ENCODE assay signal across 12 cellular contexts in the genomic region with DNA sequence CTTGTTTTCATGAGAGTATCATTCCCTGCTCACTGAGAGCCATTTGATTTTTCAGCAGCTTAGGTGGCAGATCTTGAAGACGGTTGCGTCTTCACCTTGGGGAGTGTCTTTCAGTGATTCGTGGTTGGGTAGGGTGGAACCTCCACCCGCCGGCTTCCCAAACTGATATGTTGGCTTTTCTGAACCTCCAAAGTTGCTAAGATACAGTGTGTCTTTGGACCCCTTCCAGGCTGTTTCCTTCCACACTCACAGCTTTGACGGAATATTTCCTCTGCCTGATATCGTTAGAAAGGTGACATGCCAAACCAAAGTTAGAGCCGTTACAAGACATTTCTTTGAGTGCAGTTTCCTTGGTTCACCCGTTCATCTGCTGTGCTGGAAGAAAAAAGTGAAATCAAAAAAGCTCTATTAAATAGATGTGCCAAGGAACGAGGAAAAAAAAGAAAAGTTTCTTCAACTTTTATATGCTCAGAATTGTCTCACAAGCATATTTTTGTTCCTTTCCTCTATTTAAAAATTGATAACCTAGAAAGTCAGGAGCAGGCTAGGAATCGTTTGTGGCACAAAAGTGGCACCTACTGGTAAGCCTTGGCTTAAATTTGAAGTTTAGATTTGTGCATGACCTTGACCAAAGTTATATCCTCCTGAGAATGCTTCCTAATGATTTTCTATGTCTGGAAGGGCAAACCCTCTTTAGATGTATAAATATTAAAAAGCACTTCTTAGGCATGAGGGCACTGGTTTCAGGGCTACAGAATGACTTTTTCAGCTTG.
DNase-seq lines count a peak whose midpoint lies in the region; ATAC-seq and TF ChIP-seq lines count a peak whose summit lies in the region.
"Had no signal": no experiment of that assay in that cellular context is flagged by ENCODE, and none has a peak within 500 bp of the region (broad histone marks: within the 10 kb centered on the region; RNA-seq: fewer than 3 reads in every experiment).

No MANE protein-coding gene starts in this region.

- H3K9me3 ChIP-seq in PC-9 (ENCODE audit: insufficient read depth, low read depth), result no peaks in the 10 kb centered on the region
- H3K9me3 ChIP-seq in fibroblast of lung (ENCODE audit: control insufficient read depth, insufficient read depth, low read depth, low read length), result no peaks in the 10 kb centered on the region

- no TSS peak for BruUV-seq in PC-9 (replicated peaks; lab: Mats Ljungman, UMichigan)

- H3K79me2 ChIP-seq in PC-9 (ENCODE audit: low read depth) (no peaks in the 10 kb centered on the region), fibroblast of lung (ENCODE audit: control insufficient read depth, insufficient read depth, low read length) (no peaks in the 10 kb centered on the region)

- H3K9ac ChIP-seq in fibroblast of lung (ENCODE audit: insufficient read depth, low read length), result no peak overlapping the region

- H4K20me1 ChIP-seq in PC-9 (ENCODE audit: insufficient read depth) (no peaks in the 10 kb centered on the region), fibroblast of lung (ENCODE audit: control insufficient read depth, extremely low read depth, insufficient read depth, low read length) (no peaks in the 10 kb centered on the region)

- CTCF ChIA-PET in PC-9 (lab: Charles Lee), result no interaction called here

- H3K4me1 ChIP-seq in PC-9 (replicated peaks; ENCODE audit: insufficient read depth), result no peaks in the 10 kb centered on the region
- H3K4me1 ChIP-seq in fibroblast of lung (ENCODE audit: control insufficient read depth, extremely low read depth, insufficient read depth, low read length), result no peaks in the 10 kb centered on the region

- H3K4me3 ChIP-seq in GM12864 (ENCODE audit: low read depth, low read length) (no peak overlapping the region), PC-9 (no peak overlapping the region), fibroblast of lung (replicated peaks in 1 of 4; ENCODE audit: control extremely low read depth in 1 of 4, insufficient read depth in 1 of 4, low read depth in 3 of 4, low read length in 4 of 4) (no peak overlapping the region)
- H3K4me3 ChIP-seq: SK-N-MC had no signal

- ATAC-seq in GM18511 (IDR thresholded peaks at IDR 0.05; ENCODE audit: unreplicated experiment), result no peak
- ATAC-seq in GM18867 (IDR thresholded peaks at IDR 0.05; ENCODE audit: unreplicated experiment), result no peak

- H3K9me2 ChIP-seq in PC-9 (ENCODE audit: insufficient read depth), result no peaks in the 10 kb centered on the region

- DNase-seq in GM12864 (ENCODE audit: low read depth) (no peak), PC-9 (no peak), fibroblast of lung (ENCODE audit: low read depth in 2 of 2) (peak; percentile 45 to 46), putamen (ENCODE audit: low spot score) (peak; percentile 14), NCI-H2029 (lab: John Stamatoyannopoulos, UW) (no peak)
- no peak for DNase-seq in activated CD4-positive, alpha-beta T cell treated with anti-CD3 and anti-CD28 coated beads, Interleukin-2, amount 50 U/mL, for 4 hours
- DNase-seq: glutamatergic neuron; NCI-H2107; stimulated activated naive CD4-positive, alpha-beta T cell had no signal

- no peaks in the 10 kb centered on the region for H3F3A ChIP-seq in PC-9 (ENCODE audit: insufficient read depth, low read depth)

- H3K36me3 ChIP-seq in PC-9 (ENCODE audit: low read depth), result no peaks in the 10 kb centered on the region
- no peaks in the 10 kb centered on the region for H3K36me3 ChIP-seq in fibroblast of lung (ENCODE audit: control insufficient read depth, insufficient read depth, low read length)

- H3K4me2 ChIP-seq in PC-9, result no peak overlapping the region
- no peak overlapping the region for H3K4me2 ChIP-seq in fibroblast of lung (ENCODE audit: extremely low read depth, insufficient read depth, low read length)

- H2AFZ ChIP-seq in PC-9, result no peak overlapping the region
- H2AFZ ChIP-seq in fibroblast of lung (ENCODE audit: low read length), result no peak overlapping the region

- intact Hi-C loops in PC-9 (cut with micrococcal nuclease; ENCODE audit: unreplicated experiment), result no loop called here

- H3K27me3 ChIP-seq in PC-9 (ENCODE audit: insufficient read depth, low read depth) (peaks cover 71% of the 10 kb centered on the region), fibroblast of lung (ENCODE audit: control insufficient read depth, insufficient read depth, low read length) (no peaks in the 10 kb centered on the region)

- no peak overlapping the region for H3K27ac ChIP-seq in PC-9
- no peak overlapping the region for H3K27ac ChIP-seq in fibroblast of lung (ENCODE audit: insufficient read depth, low read length)
- H3K27ac ChIP-seq: SK-N-MC had no signal

- TF ChIP-seq CTCF in GM12864 (IDR thresholded peaks at IDR 0.05; ENCODE audit: low read depth, low read length, missing control alignments), result peak; percentile 10
- TF ChIP-seq CTCF in PC-9 (conservative IDR thresholded peaks at IDR 0.05), result peak; percentile 59
- TF ChIP-seq CTCF in fibroblast of lung (conservative IDR thresholded peaks at IDR 0.05 in 1 of 2, IDR thresholded peaks at IDR 0.05 in 1 of 2; ENCODE audit: low read depth in 1 of 2, low read length in 2 of 2), result peak; percentile 10 to 34

- POLR2A ChIA-PET in PC-9 (lab: Charles Lee; ENCODE audit: unreplicated experiment), result no interaction called here

Comparison
In these comparisons a context has a peak if more than half of its experiments do, and no peak if none do; other contexts are left out.
1. DNase-seq: peak in fibroblast of lung (2 of 2) and putamen (single experiment); none in GM12864 (single experiment), PC-9 (0 of 2), NCI-H2029 (single experiment) and activated CD4-positive, alpha-beta T cell treated with anti-CD3 and anti-CD28 coated beads, Interleukin-2, amount 50 U/mL, for 4 hours (0 of 2).
2. Peak in every context shown above with its lines, with median percentiles within 50 percentile points of each other: CTCF ChIP-seq.